Comparison of ENCODE assay signal across 1 cellular context in the genomic region with DNA sequence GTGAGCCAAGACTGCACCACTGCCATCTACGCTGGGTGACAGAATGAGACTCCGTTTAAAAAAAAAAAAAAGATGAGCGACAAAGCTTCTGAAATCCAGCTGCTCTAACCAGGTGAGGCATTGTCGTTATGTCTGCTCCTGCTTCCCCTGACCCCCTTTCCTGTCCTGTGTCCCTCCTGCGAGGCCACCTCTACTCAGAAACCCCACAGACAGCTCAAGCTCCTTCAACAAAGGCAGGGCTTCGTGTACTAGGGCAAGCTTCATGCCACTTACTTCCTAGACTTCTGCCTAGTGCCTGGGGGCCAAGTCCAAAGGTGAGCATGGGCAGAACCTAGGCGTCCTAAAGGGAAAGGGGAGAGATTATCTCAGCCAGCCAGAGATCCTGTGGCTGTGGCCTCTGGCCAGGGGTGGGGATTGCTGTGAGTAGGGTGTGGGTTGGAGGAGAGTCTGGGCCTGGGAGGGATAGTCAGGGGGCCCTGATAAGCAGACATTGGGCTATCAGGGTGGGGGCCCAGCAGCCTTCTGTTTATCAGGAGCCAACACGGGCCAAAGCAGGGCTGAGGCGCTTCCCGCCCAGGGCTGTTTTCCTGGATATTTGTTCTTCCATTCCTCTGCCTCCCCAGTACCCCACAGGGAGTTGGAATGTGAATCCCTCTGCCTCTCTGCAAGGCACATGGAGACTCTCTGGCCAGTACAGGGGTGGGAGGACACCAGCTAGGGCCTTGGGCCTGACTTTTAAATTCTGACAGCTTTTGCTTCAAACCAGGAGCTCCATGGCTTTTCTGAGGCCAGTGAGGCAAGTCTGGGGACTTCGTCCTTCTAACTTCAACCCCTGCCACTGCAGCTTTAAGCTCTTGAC.
TF ChIP-seq lines count a peak whose summit lies in the region.

No MANE protein-coding gene starts in this region.

TF ChIP-seq in GM23338, 12 proteins besides CTCF, POLR2A, EP300 and RAD21 (continued from another document):
- TF ChIP-seq, protein P1, sequence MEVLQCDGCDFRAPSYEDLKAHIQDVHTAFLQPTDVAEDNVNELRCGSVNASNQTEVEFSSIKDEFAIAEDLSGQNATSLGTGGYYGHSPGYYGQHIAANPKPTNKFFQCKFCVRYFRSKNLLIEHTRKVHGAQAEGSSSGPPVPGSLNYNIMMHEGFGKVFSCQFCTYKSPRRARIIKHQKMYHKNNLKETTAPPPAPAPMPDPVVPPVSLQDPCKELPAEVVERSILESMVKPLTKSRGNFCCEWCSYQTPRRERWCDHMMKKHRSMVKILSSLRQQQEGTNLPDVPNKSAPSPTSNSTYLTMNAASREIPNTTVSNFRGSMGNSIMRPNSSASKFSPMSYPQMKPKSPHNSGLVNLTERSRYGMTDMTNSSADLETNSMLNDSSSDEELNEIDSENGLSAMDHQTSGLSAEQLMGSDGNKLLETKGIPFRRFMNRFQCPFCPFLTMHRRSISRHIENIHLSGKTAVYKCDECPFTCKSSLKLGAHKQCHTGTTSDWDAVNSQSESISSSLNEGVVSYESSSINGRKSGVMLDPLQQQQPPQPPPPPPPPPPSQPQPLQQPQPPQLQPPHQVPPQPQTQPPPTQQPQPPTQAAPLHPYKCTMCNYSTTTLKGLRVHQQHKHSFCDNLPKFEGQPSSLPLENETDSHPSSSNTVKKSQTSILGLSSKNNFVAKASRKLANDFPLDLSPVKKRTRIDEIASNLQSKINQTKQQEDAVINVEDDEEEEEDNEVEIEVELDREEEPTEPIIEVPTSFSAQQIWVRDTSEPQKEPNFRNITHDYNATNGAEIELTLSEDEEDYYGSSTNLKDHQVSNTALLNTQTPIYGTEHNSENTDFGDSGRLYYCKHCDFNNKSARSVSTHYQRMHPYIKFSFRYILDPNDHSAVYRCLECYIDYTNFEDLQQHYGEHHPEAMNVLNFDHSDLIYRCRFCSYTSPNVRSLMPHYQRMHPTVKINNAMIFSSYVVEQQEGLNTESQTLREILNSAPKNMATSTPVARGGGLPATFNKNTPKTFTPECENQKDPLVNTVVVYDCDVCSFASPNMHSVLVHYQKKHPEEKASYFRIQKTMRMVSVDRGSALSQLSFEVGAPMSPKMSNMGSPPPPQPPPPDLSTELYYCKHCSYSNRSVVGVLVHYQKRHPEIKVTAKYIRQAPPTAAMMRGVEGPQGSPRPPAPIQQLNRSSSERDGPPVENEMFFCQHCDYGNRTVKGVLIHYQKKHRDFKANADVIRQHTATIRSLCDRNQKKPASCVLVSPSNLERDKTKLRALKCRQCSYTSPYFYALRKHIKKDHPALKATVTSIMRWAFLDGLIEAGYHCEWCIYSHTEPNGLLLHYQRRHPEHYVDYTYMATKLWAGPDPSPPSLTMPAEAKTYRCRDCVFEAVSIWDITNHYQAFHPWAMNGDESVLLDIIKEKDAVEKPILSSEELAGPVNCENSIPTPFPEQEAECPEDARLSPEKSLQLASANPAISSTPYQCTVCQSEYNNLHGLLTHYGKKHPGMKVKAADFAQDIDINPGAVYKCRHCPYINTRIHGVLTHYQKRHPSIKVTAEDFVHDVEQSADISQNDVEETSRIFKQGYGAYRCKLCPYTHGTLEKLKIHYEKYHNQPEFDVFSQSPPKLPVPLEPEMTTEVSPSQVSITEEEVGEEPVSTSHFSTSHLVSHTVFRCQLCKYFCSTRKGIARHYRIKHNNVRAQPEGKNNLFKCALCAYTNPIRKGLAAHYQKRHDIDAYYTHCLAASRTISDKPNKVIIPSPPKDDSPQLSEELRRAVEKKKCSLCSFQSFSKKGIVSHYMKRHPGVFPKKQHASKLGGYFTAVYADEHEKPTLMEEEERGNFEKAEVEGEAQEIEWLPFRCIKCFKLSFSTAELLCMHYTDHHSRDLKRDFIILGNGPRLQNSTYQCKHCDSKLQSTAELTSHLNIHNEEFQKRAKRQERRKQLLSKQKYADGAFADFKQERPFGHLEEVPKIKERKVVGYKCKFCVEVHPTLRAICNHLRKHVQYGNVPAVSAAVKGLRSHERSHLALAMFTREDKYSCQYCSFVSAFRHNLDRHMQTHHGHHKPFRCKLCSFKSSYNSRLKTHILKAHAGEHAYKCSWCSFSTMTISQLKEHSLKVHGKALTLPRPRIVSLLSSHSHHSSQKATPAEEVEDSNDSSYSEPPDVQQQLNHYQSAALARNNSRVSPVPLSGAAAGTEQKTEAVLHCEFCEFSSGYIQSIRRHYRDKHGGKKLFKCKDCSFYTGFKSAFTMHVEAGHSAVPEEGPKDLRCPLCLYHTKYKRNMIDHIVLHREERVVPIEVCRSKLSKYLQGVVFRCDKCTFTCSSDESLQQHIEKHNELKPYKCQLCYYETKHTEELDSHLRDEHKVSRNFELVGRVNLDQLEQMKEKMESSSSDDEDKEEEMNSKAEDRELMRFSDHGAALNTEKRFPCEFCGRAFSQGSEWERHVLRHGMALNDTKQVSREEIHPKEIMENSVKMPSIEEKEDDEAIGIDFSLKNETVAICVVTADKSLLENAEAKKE (CRISPR knock-in tag; IDR thresholded peaks at IDR 0.05) = no peak
- no peak for TF ChIP-seq ZNF114 (CRISPR knock-in tag; IDR thresholded peaks at IDR 0.05)
- TF ChIP-seq ETS1 (IDR thresholded peaks at IDR 0.05) = no peak
- TF ChIP-seq, protein P2, sequence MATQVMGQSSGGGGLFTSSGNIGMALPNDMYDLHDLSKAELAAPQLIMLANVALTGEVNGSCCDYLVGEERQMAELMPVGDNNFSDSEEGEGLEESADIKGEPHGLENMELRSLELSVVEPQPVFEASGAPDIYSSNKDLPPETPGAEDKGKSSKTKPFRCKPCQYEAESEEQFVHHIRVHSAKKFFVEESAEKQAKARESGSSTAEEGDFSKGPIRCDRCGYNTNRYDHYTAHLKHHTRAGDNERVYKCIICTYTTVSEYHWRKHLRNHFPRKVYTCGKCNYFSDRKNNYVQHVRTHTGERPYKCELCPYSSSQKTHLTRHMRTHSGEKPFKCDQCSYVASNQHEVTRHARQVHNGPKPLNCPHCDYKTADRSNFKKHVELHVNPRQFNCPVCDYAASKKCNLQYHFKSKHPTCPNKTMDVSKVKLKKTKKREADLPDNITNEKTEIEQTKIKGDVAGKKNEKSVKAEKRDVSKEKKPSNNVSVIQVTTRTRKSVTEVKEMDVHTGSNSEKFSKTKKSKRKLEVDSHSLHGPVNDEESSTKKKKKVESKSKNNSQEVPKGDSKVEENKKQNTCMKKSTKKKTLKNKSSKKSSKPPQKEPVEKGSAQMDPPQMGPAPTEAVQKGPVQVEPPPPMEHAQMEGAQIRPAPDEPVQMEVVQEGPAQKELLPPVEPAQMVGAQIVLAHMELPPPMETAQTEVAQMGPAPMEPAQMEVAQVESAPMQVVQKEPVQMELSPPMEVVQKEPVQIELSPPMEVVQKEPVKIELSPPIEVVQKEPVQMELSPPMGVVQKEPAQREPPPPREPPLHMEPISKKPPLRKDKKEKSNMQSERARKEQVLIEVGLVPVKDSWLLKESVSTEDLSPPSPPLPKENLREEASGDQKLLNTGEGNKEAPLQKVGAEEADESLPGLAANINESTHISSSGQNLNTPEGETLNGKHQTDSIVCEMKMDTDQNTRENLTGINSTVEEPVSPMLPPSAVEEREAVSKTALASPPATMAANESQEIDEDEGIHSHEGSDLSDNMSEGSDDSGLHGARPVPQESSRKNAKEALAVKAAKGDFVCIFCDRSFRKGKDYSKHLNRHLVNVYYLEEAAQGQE (IDR thresholded peaks at IDR 0.05; ENCODE audit: unreplicated experiment) = no peak
- no peak for TF ChIP-seq POLR2AphosphoS5 (IDR thresholded peaks at IDR 0.05; ENCODE audit: low read depth)
- no peak for TF ChIP-seq EZH2 (IDR thresholded peaks at IDR 0.05; ENCODE audit: low read depth, unreplicated experiment)
- no peak for TF ChIP-seq EZH2phosphoT487 (IDR thresholded peaks at IDR 0.05; ENCODE audit: unreplicated experiment)
- TF ChIP-seq JUNB (IDR thresholded peaks at IDR 0.05; ENCODE audit: unreplicated experiment) = no peak
- TF ChIP-seq CREB1 (CRISPR knock-in tag; IDR thresholded peaks at IDR 0.05; ENCODE audit: low read depth) = no peak
- no peak for TF ChIP-seq ZNF331 (CRISPR knock-in tag; IDR thresholded peaks at IDR 0.05; ENCODE audit: low read depth)
TF ChIP-seq in GM23338: peak in this region for 0.
